17 cellular contexts compared by ENCODE assay signal in the genomic region with DNA sequence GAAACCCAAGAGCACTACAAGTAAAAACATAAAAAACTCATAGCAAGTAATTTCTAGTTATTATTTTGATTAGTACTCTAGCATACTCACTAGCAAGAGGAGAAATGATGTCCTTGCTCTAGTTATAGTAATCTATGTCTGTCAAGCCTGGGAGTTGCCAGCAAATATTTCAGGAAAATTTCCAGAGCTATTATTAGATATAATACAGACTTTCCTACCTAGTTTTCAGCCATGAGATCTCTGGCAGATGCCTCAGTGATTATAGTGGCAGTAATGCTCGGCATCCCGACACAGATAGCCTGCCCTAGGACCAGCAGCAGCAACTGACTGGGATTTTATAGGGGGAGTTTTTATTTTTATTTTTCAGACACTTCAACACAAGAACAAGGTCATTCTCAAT.
DNase-seq lines count a peak whose midpoint lies in the region; ATAC-seq and TF ChIP-seq lines count a peak whose summit lies in the region.
"Had no signal": no experiment of that assay in that cellular context is flagged by ENCODE, and none has a peak within 500 bp of the region (broad histone marks: within the 10 kb centered on the region; RNA-seq: fewer than 3 reads in every experiment).

No MANE protein-coding gene starts in this region.

- TF ChIP-seq CTCF in right atrium auricular region (IDR thresholded peaks at IDR 0.05) = no peak
- no peak for TF ChIP-seq CTCF in fibroblast of the aortic adventitia (IDR thresholded peaks at IDR 0.05; ENCODE audit: insufficient read depth, low read length)

- H3K4me3 ChIP-seq in right atrium auricular region (no peak overlapping the region), fibroblast of the aortic adventitia (ENCODE audit: low read depth, low read length) (no peak overlapping the region), skeletal muscle tissue (ENCODE audit: low read length in 3 of 3) (no peak overlapping the region)
- H3K4me3 ChIP-seq: BLaER1 treated with 17β-estradiol and CSF1 and Interleukin-3, amounts not matched to agents 10 nM and 100 nM; PC-9 had no signal

- H3K4me1 ChIP-seq in right atrium auricular region (peaks cover 0 to 11% of the 10 kb centered on the region in 2 donors), skeletal muscle tissue (ENCODE audit: control insufficient read depth in 3 of 3, insufficient read depth in 3 of 3, low read length in 3 of 3) (peaks cover 6 to 8% (median 7%) of the 10 kb centered on the region in 3 donors)
- H3K4me1 ChIP-seq: BLaER1 treated with 17β-estradiol and CSF1 and Interleukin-3, amounts not matched to agents 10 nM and 100 nM had no signal

- peak overlapping the region in 1 of 2 donors; percentile 73 for H3K27ac ChIP-seq in right atrium auricular region
- peak overlapping the region; percentile 76 for H3K27ac ChIP-seq in skeletal muscle tissue (ENCODE audit: low read depth, low read length)
- H3K27ac ChIP-seq: BLaER1 treated with 17β-estradiol and CSF1 and Interleukin-3, amounts not matched to agents 10 nM and 100 nM; PC-9 had no signal

- H3K9ac ChIP-seq in skeletal muscle tissue (ENCODE audit: low read depth in 1 of 3, low read length in 3 of 3) = peak overlapping the region; percentile 19 to 43 (median 33)
- H3K9ac ChIP-seq: BLaER1 treated with 17β-estradiol and CSF1 and Interleukin-3, amounts not matched to agents 10 nM and 100 nM had no signal

- ATAC-seq in Right ventricle myocardium inferior = peak; percentile 72
- no peak for ATAC-seq in GM19463 (IDR thresholded peaks at IDR 0.05; ENCODE audit: unreplicated experiment)
- ATAC-seq in HG03457 (IDR thresholded peaks at IDR 0.05; ENCODE audit: unreplicated experiment) = no peak

- H3K27me3 ChIP-seq in right atrium auricular region (no peaks in the 10 kb centered on the region), skeletal muscle tissue (ENCODE audit: control insufficient read depth in 3 of 3, insufficient read depth in 3 of 3, low read length in 3 of 3) (no peaks in the 10 kb centered on the region)
- H3K27me3 ChIP-seq: BLaER1 treated with 17β-estradiol and CSF1 and Interleukin-3, amounts not matched to agents 10 nM and 100 nM had no signal

- H3K36me3 ChIP-seq in right atrium auricular region (no peaks in the 10 kb centered on the region), skeletal muscle tissue (ENCODE audit: control insufficient read depth in 3 of 3, insufficient read depth in 3 of 3, low read length in 3 of 3) (no peaks in the 10 kb centered on the region)
- H3K36me3 ChIP-seq: BLaER1 treated with 17β-estradiol and CSF1 and Interleukin-3, amounts not matched to agents 10 nM and 100 nM had no signal

- DNase-seq in Right ventricle myocardium inferior (ENCODE audit: missing footprints) (no peak), right atrium auricular region (ENCODE audit: low spot score) (no peak), fibroblast of the aortic adventitia (ENCODE audit: low read depth) (peak; percentile 9), myocyte (ENCODE audit: low read depth) (peak; percentile 59), A172 (ENCODE audit: low spot score) (no peak)
- DNase-seq: IMR-90, Kasumi-1, MM.1S, NCI-H1105 treated with DMSO at 0.1 percent for 48 hours, NCI-H187 treated with DMSO at 0.1 percent for 48 hours, NCI-H446 treated with DMSO at 0.1 percent for 48 hours, NCI-H748 treated with DMSO at 0.1 percent for 48 hours, PC-9 had no signal

- H3K9me3 ChIP-seq in right atrium auricular region = no peaks in the 10 kb centered on the region
- H3K9me3 ChIP-seq in skeletal muscle tissue (ENCODE audit: control insufficient read depth in 3 of 3, low read length in 3 of 3) = no peaks in the 10 kb centered on the region
- H3K9me3 ChIP-seq: BLaER1 treated with 17β-estradiol and CSF1 and Interleukin-3, amounts not matched to agents 10 nM and 100 nM had no signal

- intact Hi-C loops in Right ventricle myocardium inferior (cut with DNase I) = no loop called here

Comparison
In these comparisons a context has a peak if more than half of its experiments do, and no peak if none do; other contexts are left out.
1. DNase-seq: peak in fibroblast of the aortic adventitia (single experiment) and myocyte (single experiment); none in Right ventricle myocardium inferior (single experiment), right atrium auricular region (single experiment) and A172 (single experiment).